Comparison of ENCODE assay signal across 19 cellular contexts in the genomic region with DNA sequence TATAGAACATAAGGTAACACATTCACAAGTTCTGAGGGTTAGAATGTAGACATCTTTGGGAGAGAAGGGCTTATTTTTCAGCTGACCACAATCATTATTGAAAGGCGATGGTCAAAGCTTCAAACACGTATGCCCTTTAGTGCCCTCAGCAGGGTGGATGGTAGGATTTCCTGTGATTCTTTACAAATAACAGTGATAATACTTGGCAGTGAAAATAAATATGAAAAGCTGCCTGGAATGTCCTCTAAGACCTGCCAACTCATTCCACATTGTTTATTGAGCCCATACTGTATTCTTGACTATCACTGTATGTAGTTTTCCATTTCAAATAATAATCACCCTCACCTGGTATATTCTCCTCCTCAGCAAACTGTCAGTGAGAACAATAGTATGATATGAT. TPM values are rescaled to one million over a fixed set of nuclear protein-coding genes. Genes with fewer than 3 reads are reported as not detected.
DNase-seq lines count a peak whose midpoint lies in the region; ATAC-seq, FAIRE-seq and TF ChIP-seq lines count a peak whose summit lies in the region.
"Had no signal": no experiment of that assay in that cellular context is flagged by ENCODE, and none has a peak within 500 bp of the region (broad histone marks: within the 10 kb centered on the region; RNA-seq: fewer than 3 reads in every experiment).

No MANE protein-coding gene starts in this region.

- H3K36me3 ChIP-seq in MG63: no peaks in the 10 kb centered on the region
- no peaks in the 10 kb centered on the region for H3K36me3 ChIP-seq in endothelial cell of umbilical vein (ENCODE audit: control insufficient read depth in 2 of 2, extremely low read depth in 1 of 2, insufficient read depth in 2 of 2, low read length in 2 of 2)
- H3K36me3 ChIP-seq: HAP-1 had no signal

- H3K4me1 ChIP-seq in endothelial cell of umbilical vein (ENCODE audit: control insufficient read depth, extremely low read depth, insufficient read depth, low read length): no peaks in the 10 kb centered on the region
- H3K4me1 ChIP-seq: HAP-1 had no signal

- H2AFZ ChIP-seq in endothelial cell of umbilical vein (ENCODE audit: low read depth, low read length): no peak overlapping the region

- no peak overlapping the region for H3K9ac ChIP-seq in endothelial cell of umbilical vein (replicated peaks; ENCODE audit: extremely low read depth, insufficient read depth, low read length)

- no peak overlapping the region for H3K4me2 ChIP-seq in endothelial cell of umbilical vein (ENCODE audit: insufficient read depth, low read length)
- H3K4me2 ChIP-seq: A549 had no signal

- no peaks in the 10 kb centered on the region for H4K20me1 ChIP-seq in endothelial cell of umbilical vein (replicated peaks; ENCODE audit: control insufficient read depth, extremely low read depth, insufficient read depth, low read length)

- ATAC-seq in HG03521 (IDR thresholded peaks at IDR 0.05; ENCODE audit: unreplicated experiment) (no peak), HG03108 (IDR thresholded peaks at IDR 0.05; ENCODE audit: unreplicated experiment) (no peak), HG02884 (IDR thresholded peaks at IDR 0.05; ENCODE audit: unreplicated experiment) (no peak)
- ATAC-seq: A549; CD8-positive, alpha-beta T cell had no signal

- H3K9me3 ChIP-seq in MG63: peaks cover 9% of the 10 kb centered on the region
- H3K9me3 ChIP-seq in endothelial cell of umbilical vein (replicated peaks; ENCODE audit: control insufficient read depth, insufficient read depth, low read length): no peaks in the 10 kb centered on the region
- H3K9me3 ChIP-seq: A549, HAP-1 had no signal

- H3K79me2 ChIP-seq in endothelial cell of umbilical vein (ENCODE audit: control insufficient read depth, insufficient read depth, low read length): no peaks in the 10 kb centered on the region

- H3K27me3 ChIP-seq in MG63: no peaks in the 10 kb centered on the region
- no peaks in the 10 kb centered on the region for H3K27me3 ChIP-seq in endothelial cell of umbilical vein (ENCODE audit: control insufficient read depth in 2 of 2, insufficient read depth in 2 of 2, low read length in 2 of 2)

- intact Hi-C loops in endothelial cell of umbilical vein (cut with micrococcal nuclease): no loop called here

- H3K4me3 ChIP-seq in MG63 (no peak overlapping the region), endothelial cell of umbilical vein (replicated peaks in 1 of 3; ENCODE audit: insufficient read depth in 1 of 3, low read depth in 1 of 3, low read length in 3 of 3) (no peak overlapping the region)
- H3K4me3 ChIP-seq: A549, HAP-1 had no signal

- CTCF ChIA-PET in endothelial cell of umbilical vein (lab: Charles Lee): no interaction called here

- dilution Hi-C loops in endothelial cell of umbilical vein (cut with MboI; ENCODE audit: extremely low pct_ligation_motif_present, low sequenced_read_pairs): no loop called here

- no peaks in the 10 kb centered on the region for H3K9me1 ChIP-seq in endothelial cell of umbilical vein (replicated peaks; ENCODE audit: control insufficient read depth, extremely low read depth, insufficient read depth, low read length)

- FAIRE-seq in endothelial cell of umbilical vein (lab: Jason Lieb, UNC): no peak
- FAIRE-seq: A549, D721Med, G401.6, H1 had no signal

- DNase-seq in MG63 (peak; percentile 67), endothelial cell of umbilical vein (ENCODE audit: low read depth, low spot score) (peak; percentile 6), pulmonary artery endothelial cell (ENCODE audit: low read depth, low spot score) (peak; percentile 41)
- DNase-seq: CD8-positive, alpha-beta T cell; COR-L47; DMS153; DMS79 treated with DMSO at 0.1 percent for 48 hours; EL had no signal

- no peak for TF ChIP-seq CTCF in endothelial cell of umbilical vein (IDR thresholded peaks at IDR 0.05; ENCODE audit: extremely low read depth in 1 of 2, insufficient read depth in 1 of 2, low read depth in 1 of 2, low read length in 2 of 2)

- POLR2A ChIA-PET in endothelial cell of umbilical vein (lab: Charles Lee): no interaction called here

- H3K27ac ChIP-seq in endothelial cell of umbilical vein (ENCODE audit: insufficient read depth, low read depth, low read length): no peak overlapping the region
- H3K27ac ChIP-seq: A549, HL-60 had no signal

- BruUV-seq in endothelial cell of umbilical vein (replicated peaks; lab: Mats Ljungman, UMichigan): no TSS peak

- TF ChIP-seq POLR2A in endothelial cell of umbilical vein (IDR thresholded peaks at IDR 0.05; ENCODE audit: low read depth, low read length): no peak

TF ChIP-seq in endothelial cell of umbilical vein, 7 proteins besides CTCF, POLR2A, EP300 and RAD21:
- TF ChIP-seq MYC (IDR thresholded peaks at IDR 0.05; ENCODE audit: low read depth, low read length) (no peak), GATA2 (IDR thresholded peaks at IDR 0.05; ENCODE audit: insufficient read depth, insufficient read length, low read depth, low read length) (no peak), EZH2 (IDR thresholded peaks at IDR 0.05; ENCODE audit: borderline replicate concordance, low read depth, low read length, severe bottlenecking) (no peak), FOS (IDR thresholded peaks at IDR 0.05; ENCODE audit: borderline replicate concordance, insufficient read depth, low read length) (no peak), JUN (IDR thresholded peaks at IDR 0.05; ENCODE audit: borderline replicate concordance, insufficient read depth, insufficient read length, low read depth) (no peak), POLR2AphosphoS5 (IDR thresholded peaks at IDR 0.05; ENCODE audit: insufficient read depth, low read depth, low read length) (no peak)
- TF ChIP-seq, protein P1, sequence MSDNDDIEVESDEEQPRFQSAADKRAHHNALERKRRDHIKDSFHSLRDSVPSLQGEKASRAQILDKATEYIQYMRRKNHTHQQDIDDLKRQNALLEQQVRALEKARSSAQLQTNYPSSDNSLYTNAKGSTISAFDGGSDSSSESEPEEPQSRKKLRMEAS (IDR thresholded peaks at IDR 0.05; ENCODE audit: insufficient read depth, insufficient read length): no peak

RNA-seq across cellular contexts. Expression of a gene that starts 13.7 kb away (rescaled TPM):
- not detected in 2 replicates for total RNA-seq in MG63 (2014; rRNA removed; shearing (Covaris generic); ENCODE audit: low replicate concordance)
- total RNA-seq in endothelial cell of umbilical vein: not detected in 2 replicates
- polyA plus RNA-seq in endothelial cell of umbilical vein: not detected in 2 replicates
- polyA plus RNA-seq in endothelial cell of umbilical vein (2011; cell fraction: cytosol; rRNA removed): not detected in 2 replicates
- not detected in 2 replicates for polyA plus RNA-seq in endothelial cell of umbilical vein (2011; cell fraction: nucleus; rRNA removed)
- not detected in 2 replicates for polyA plus RNA-seq in endothelial cell of umbilical vein (2012)
- not detected in 2 replicates for polyA minus RNA-seq in endothelial cell of umbilical vein
- not detected for polyA minus RNA-seq in endothelial cell of umbilical vein (2011; cell fraction: cytosol; rRNA and poly(A)+ RNA removed)
- polyA minus RNA-seq in endothelial cell of umbilical vein (2011; cell fraction: nucleus; rRNA and poly(A)+ RNA removed): not detected in 2 replicates
- not detected in 2 replicates for total RNA-seq in pulmonary artery endothelial cell
- total RNA-seq: H1 had no signal
- polyA plus RNA-seq: A549, AG04450, BJ, H1 had no signal

RNA-seq across cellular contexts. Expression of a gene that starts 54.5 kb away (rescaled TPM):
- total RNA-seq in MG63 (2014; rRNA removed; shearing (Covaris generic); ENCODE audit: low replicate concordance): 18.8 and 22.7 TPM in 2 replicates
- total RNA-seq in endothelial cell of umbilical vein (0.51 and 0.91 TPM in 2 replicates), pulmonary artery endothelial cell (0.20 and 0.21 TPM in 2 replicates)
- polyA plus RNA-seq in endothelial cell of umbilical vein: 0.06 and 0.08 TPM in 2 replicates
- polyA plus RNA-seq in endothelial cell of umbilical vein (2011; cell fraction: cytosol; rRNA removed): 0.06 and 0.08 TPM in 2 replicates
- polyA plus RNA-seq in endothelial cell of umbilical vein (2011; cell fraction: nucleus; rRNA removed): 0.14 and 0.18 TPM in 2 replicates
- 0.27 and 0.49 TPM in 2 replicates for polyA plus RNA-seq in endothelial cell of umbilical vein (2012)
- polyA minus RNA-seq in endothelial cell of umbilical vein: 0.19 and 0.34 TPM in 2 replicates
- polyA minus RNA-seq in endothelial cell of umbilical vein (2011; cell fraction: cytosol; rRNA and poly(A)+ RNA removed): 5.6 TPM
- polyA minus RNA-seq in endothelial cell of umbilical vein (2011; cell fraction: nucleus; rRNA and poly(A)+ RNA removed): 0.05 and 0.24 TPM in 2 replicates

Comparison
In these comparisons a context has a peak if more than half of its experiments do, and no peak if none do; other contexts are left out.
1. DNase-seq: peak in every context shown above with its lines; median percentile 67 in MG63; 41 in pulmonary artery endothelial cell; 6 in endothelial cell of umbilical vein.
2. RNA of a gene that starts 54.5 kb away (total RNA-seq): 18.8 to 22.7 TPM in MG63; 0.51 to 0.91 TPM in endothelial cell of umbilical vein and 0.20 to 0.21 TPM in pulmonary artery endothelial cell; every median in the first group is over 10 times any median in the second.